1 cellular context compared by ENCODE assay signal in genomic region chr12:31958601-31959000, GRCh38.
TF ChIP-seq lines count a peak whose summit lies in the region.

No MANE protein-coding gene starts in this region.

TF ChIP-seq in HepG2, 621 proteins besides CTCF, POLR2A, EP300 and RAD21 (continued from another document):
- TF ChIP-seq ZNF512B (CRISPR knock-in tag; IDR thresholded peaks at IDR 0.05; ENCODE audit: borderline replicate concordance): no peak
- 0 out of 2 replicates have a peak, but pooled peaks have one; percentile 15 for TF ChIP-seq CCDC6 (CRISPR knock-in tag; IDR thresholded peaks at IDR 0.05)
- TF ChIP-seq MBD4 (IDR thresholded peaks at IDR 0.05; ENCODE audit: borderline replicate concordance, low read length): 0 out of 2 replicates have a peak, but pooled peaks have one; percentile 70
- no peak for TF ChIP-seq ZNF607 (CRISPR knock-in tag; IDR thresholded peaks at IDR 0.05; ENCODE audit: borderline replicate concordance)
- TF ChIP-seq NR2F6 (IDR thresholded peaks at IDR 0.05): no peak
- 0 out of 2 replicates have a peak, but pooled peaks have one; percentile 3 for TF ChIP-seq NR2F6 (CRISPR knock-in tag; IDR thresholded peaks at IDR 0.05)
- TF ChIP-seq NFYB (CRISPR knock-in tag; IDR thresholded peaks at IDR 0.05): peak; percentile 34; the same call in 1 of the 2 replicates
- no peak for TF ChIP-seq AKAP8 (CRISPR knock-in tag; IDR thresholded peaks at IDR 0.05)
- TF ChIP-seq ZNF34 (CRISPR knock-in tag; IDR thresholded peaks at IDR 0.05; ENCODE audit: borderline replicate concordance): no peak
- TF ChIP-seq MEIS1 (CRISPR knock-in tag; IDR thresholded peaks at IDR 0.05; ENCODE audit: borderline replicate concordance): no peak
- no peak for TF ChIP-seq ZNF720 (CRISPR knock-in tag; IDR thresholded peaks at IDR 0.05)
- TF ChIP-seq KLF16 (CRISPR knock-in tag; IDR thresholded peaks at IDR 0.05): no peak
- TF ChIP-seq NKX3-1 (CRISPR knock-in tag; IDR thresholded peaks at IDR 0.05): no peak
- no peak for TF ChIP-seq PPARG (CRISPR knock-in tag; conservative IDR thresholded peaks at IDR 0.05)
- no peak for TF ChIP-seq HNRNPK (IDR thresholded peaks at IDR 0.05; ENCODE audit: low read depth, low read length, poor library complexity, severe bottlenecking)
- TF ChIP-seq ZNF549 (CRISPR knock-in tag; IDR thresholded peaks at IDR 0.05): no peak
- 0 out of 2 replicates have a peak, but pooled peaks have one; percentile 42 for TF ChIP-seq ARID2 (CRISPR knock-in tag; IDR thresholded peaks at IDR 0.05; ENCODE audit: borderline replicate concordance)
- TF ChIP-seq TFDP2 (CRISPR knock-in tag; IDR thresholded peaks at IDR 0.05): no peak
